In genomic region chr15:55737373-55737772, GRCh38 we compare ENCODE assay signal across 12 cellular contexts. TPM values are rescaled to one million over a fixed set of nuclear protein-coding genes. Genes with fewer than 3 reads are reported as not detected.
DNase-seq lines count a peak whose midpoint lies in the region; ATAC-seq and TF ChIP-seq lines count a peak whose summit lies in the region.
"Had no signal": no experiment of that assay in that cellular context is flagged by ENCODE, and none has a peak within 500 bp of the region (broad histone marks: within the 10 kb centered on the region; RNA-seq: fewer than 3 reads in every experiment).

No MANE protein-coding gene starts in this region.

- ATAC-seq in SK-N-SH treated with all-trans-retinoic acid at 6 μM for 48 hours, result peak; percentile 77

- intact Hi-C loops in head of caudate nucleus (cut with DNase I), result no loop called here

- DNase-seq in SIG-M5 treated with dmso at 0.1 percent for 504 hours (lab: John Stamatoyannopoulos, UW; ENCODE audit: unreplicated experiment) (peak; percentile 9), SIG-M5 (lab: John Stamatoyannopoulos, UW) (no peak), glomerular endothelial cell (ENCODE audit: extremely low read depth, low read depth, low spot score) (peak; percentile 36), retina (peak; percentile 22), SHP77 treated with DMSO at 0.1 percent for 48 hours (lab: John Stamatoyannopoulos, UW) (no peak), epidermal melanocyte (ENCODE audit: insufficient read length, low spot score) (no peak), head of caudate nucleus (no peak)
- DNase-seq: activated naive CD4-positive, alpha-beta T cell treated with anti-CD3 and anti-CD28 coated beads, Interleukin-2, amount 50 U/mL, for 16 hours; Calu3; nucleus accumbens; stimulated activated CD8-positive, alpha-beta memory T cell treated with anti-CD3 and anti-CD28 coated beads, Interleukin-4, amount 100 ng/mL, for 48 hours had no signal

TF ChIP-seq in SK-N-SH treated with all-trans-retinoic acid at 6 μM for 48 hours, 23 proteins besides CTCF, POLR2A, EP300 and RAD21:
- TF ChIP-seq ZNF8 (CRISPR knock-in tag; IDR thresholded peaks at IDR 0.05) (no peak), CREB5 (CRISPR knock-in tag; IDR thresholded peaks at IDR 0.05; ENCODE audit: low read depth) (peak; percentile 51; the same call in 1 of the 2 replicates), TOX (CRISPR knock-in tag; IDR thresholded peaks at IDR 0.05; ENCODE audit: borderline replicate concordance) (peak; percentile 8; the same call in 1 of the 2 replicates), TCF4 (CRISPR knock-in tag; IDR thresholded peaks at IDR 0.05; ENCODE audit: borderline replicate concordance) (0 out of 2 replicates have a peak, but pooled peaks have one; percentile 42), ZNF565 (CRISPR knock-in tag; conservative IDR thresholded peaks at IDR 0.05; ENCODE audit: low read depth) (no peak), CSDC2 (CRISPR knock-in tag; IDR thresholded peaks at IDR 0.05) (peak; percentile 59; the same call in 1 of the 2 replicates), ZFP3 (CRISPR knock-in tag; IDR thresholded peaks at IDR 0.05) (peak; percentile 13; the same call in 1 of the 2 replicates), ISL1 (CRISPR knock-in tag; IDR thresholded peaks at IDR 0.05) (peak; percentile 94), PPARA (CRISPR knock-in tag; IDR thresholded peaks at IDR 0.05; ENCODE audit: borderline replicate concordance) (no peak), ESRRG (CRISPR knock-in tag; IDR thresholded peaks at IDR 0.05) (0 out of 2 replicates have a peak, but pooled peaks have one; percentile 62), PATZ1 (CRISPR knock-in tag; IDR thresholded peaks at IDR 0.05; ENCODE audit: borderline replicate concordance) (0 out of 2 replicates have a peak, but pooled peaks have one; percentile 31)
TF ChIP-seq in SK-N-SH treated with all-trans-retinoic acid at 6 μM for 48 hours: peak in this region for 8.

RNA-seq across cellular contexts. Expression of gene PRTG, which starts 5.6 kb away (rescaled TPM):
- 8.6 and 11.9 TPM in 2 replicates for total RNA-seq in glomerular endothelial cell

Comparison
In these comparisons a context has a peak if more than half of its experiments do, and no peak if none do; other contexts are left out.
1. DNase-seq: peak in SIG-M5 treated with dmso at 0.1 percent for 504 hours (single experiment), glomerular endothelial cell (single experiment) and retina (single experiment); none in SIG-M5 (single experiment), SHP77 treated with DMSO at 0.1 percent for 48 hours (single experiment), epidermal melanocyte (single experiment) and head of caudate nucleus (0 of 42).